In the genomic region with DNA sequence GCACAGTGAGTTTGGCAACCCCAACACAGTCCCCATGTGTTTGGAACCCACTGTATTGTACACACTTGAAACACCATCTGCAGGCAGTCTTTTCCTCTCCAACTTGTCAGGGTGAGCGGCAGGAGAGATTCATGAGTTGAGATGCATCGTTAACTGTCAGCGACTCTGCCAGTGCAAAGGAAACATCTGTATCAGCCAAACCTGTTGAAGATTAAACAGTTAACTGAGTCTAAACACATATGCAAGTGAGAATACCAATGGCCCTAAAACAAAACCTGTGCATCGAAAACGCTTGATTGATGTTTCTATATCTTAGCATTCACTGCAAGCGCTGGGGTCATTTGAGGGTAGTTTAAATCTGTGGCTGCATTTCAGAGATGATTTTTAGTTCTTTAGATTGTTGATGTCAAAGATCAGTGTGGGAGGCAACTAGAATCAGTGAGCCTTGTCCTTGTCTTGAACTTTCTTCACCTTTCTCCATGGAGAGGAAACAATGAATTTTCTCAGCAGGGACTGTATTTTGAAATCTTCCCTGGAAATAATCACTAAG, we compare ENCODE assay signal across 14 cellular contexts. TPM values are rescaled to one million over a fixed set of nuclear protein-coding genes. Genes with fewer than 3 reads are reported as not detected.
DNase-seq lines count a peak whose midpoint lies in the region; ATAC-seq, FAIRE-seq and TF ChIP-seq lines count a peak whose summit lies in the region.
"Had no signal": no experiment of that assay in that cellular context is flagged by ENCODE, and none has a peak within 500 bp of the region (broad histone marks: within the 10 kb centered on the region; RNA-seq: fewer than 3 reads in every experiment).

No MANE protein-coding gene starts in this region.

- peak; percentile 13 for DNase-seq in G401 (ENCODE audit: low spot score)
- DNase-seq in GM12878 (ENCODE audit: low read depth, low spot score): peak; percentile 2
- DNase-seq in effector memory CD8-positive, alpha-beta T cell: no peak
- DNase-seq in NCI-H2029 treated with DMSO at 0.1 percent for 48 hours (lab: John Stamatoyannopoulos, UW): no peak
- no peak for DNase-seq in tibial nerve (ENCODE audit: low spot score in 2 of 2)
- no peak for DNase-seq in activated CD4-positive, alpha-beta T cell treated with anti-CD3 and anti-CD28 coated beads, Interleukin-2, amount 50 U/mL, for 1 hour
- DNase-seq: activated effector memory CD4-positive, alpha-beta T cell treated with anti-CD3 and anti-CD28 coated beads, Interleukin-2, amount 50 U/mL, for 16 hours; CD4-positive, CD25-positive, alpha-beta regulatory T cell; cortex of kidney; PC-3 had no signal

- intact Hi-C loops in GM12878 (cut with micrococcal nuclease; ENCODE audit: unreplicated experiment): no loop called here

- H3K27me3 ChIP-seq in GM12878 (replicated peaks in 1 of 2; ENCODE audit: control insufficient read depth in 2 of 2, insufficient read depth in 2 of 2, low read length in 1 of 2): no peaks in the 10 kb centered on the region; a peak in 1 of 4 replicates
- H3K27me3 ChIP-seq in tibial nerve: no peaks in the 10 kb centered on the region

- H3K4me3 ChIP-seq in GM12878: no peak overlapping the region
- no peak overlapping the region for H3K4me3 ChIP-seq in tibial nerve

- ATAC-seq in GM21390 (IDR thresholded peaks at IDR 0.05; ENCODE audit: unreplicated experiment) (peak; percentile 64), HG03342 (IDR thresholded peaks at IDR 0.05; ENCODE audit: unreplicated experiment) (peak; percentile 81), GM12878 (peak; percentile 50)
- ATAC-seq in effector memory CD8-positive, alpha-beta T cell (replicated peaks): no peak
- ATAC-seq: PC-3 had no signal

- 42% methylated on average over 6 of the region's 6 CpGs for WGBS in GM12878 (ENCODE audit: insufficient coverage, insufficient replicate concordance, low lambda C conversion rate, missing lambda C conversion rate)
- WGBS in tibial nerve, 2 donors: 31 to 56% methylated on average over 6 of the region's 6 CpGs

- in situ Hi-C loops in G401 (cut with HindIII; ENCODE audit: low sequenced_read_pairs): no loop called here
- in situ Hi-C loops in GM12878 (cut with MboI): no loop called here

- no peaks in the 10 kb centered on the region for H3K36me3 Mint-ChIP-seq in effector memory CD8-positive, alpha-beta T cell (ENCODE audit: insufficient read depth)
- H3K36me3 Mint-ChIP-seq: CD4-positive, CD25-positive, alpha-beta regulatory T cell; memory B cell had no signal

- H3K27ac ChIP-seq in GM12878 (ENCODE audit: control insufficient read depth, insufficient read depth) (no peak overlapping the region), tibial nerve (no peak overlapping the region)

- RAD21 ChIA-PET in GM12878 (lab: Charles Lee; ENCODE audit: unreplicated experiment): no interaction called here

- no peaks in the 10 kb centered on the region for H3K4me1 ChIP-seq in GM12878 (ENCODE audit: control insufficient read depth, insufficient read depth, low read length)
- H3K4me1 ChIP-seq in tibial nerve: peaks cover 0 to 10% (median 0%) of the 10 kb centered on the region in 4 donors

- H3K27ac Mint-ChIP-seq in effector memory CD8-positive, alpha-beta T cell: no peak overlapping the region
- H3K27ac Mint-ChIP-seq: CD4-positive, CD25-positive, alpha-beta regulatory T cell; memory B cell had no signal

- H3K4me1 Mint-ChIP-seq in effector memory CD8-positive, alpha-beta T cell (ENCODE audit: low read depth in 2 of 2): no peaks in the 10 kb centered on the region

- SMC1A ChIA-PET in GM12878 (lab: Charles Lee; ENCODE audit: uncharacterized antibody, unreplicated experiment): no interaction called here

- no peak for TF ChIP-seq RAD21 in GM12878 (IDR thresholded peaks at IDR 0.05; ENCODE audit: insufficient read depth, low read depth, low read length)

- H3K4me2 ChIP-seq in GM12878 (ENCODE audit: control insufficient read depth, insufficient read depth): no peak overlapping the region; the same call in 1 of the 2 replicates

- H2AFZ ChIP-seq in GM12878 (ENCODE audit: control insufficient read depth, low read depth, low read length): no peak overlapping the region

- FAIRE-seq in GM12878 (lab: Jason Lieb, UNC): no peak
- FAIRE-seq: GM18507 had no signal

- peaks cover 13 to 40% of the 10 kb centered on the region in 2 donors for H3K27me3 Mint-ChIP-seq in effector memory CD8-positive, alpha-beta T cell

- H4K20me1 ChIP-seq in GM12878 (ENCODE audit: control insufficient read depth, insufficient read depth): no peaks in the 10 kb centered on the region

- no TSS peak for BruUV-seq in GM12878 (replicated peaks; lab: Mats Ljungman, UMichigan)

- H3K36me3 ChIP-seq in GM12878 (ENCODE audit: control insufficient read depth in 2 of 2, insufficient read depth in 2 of 2, low read length in 1 of 2) (no peaks in the 10 kb centered on the region), tibial nerve (no peaks in the 10 kb centered on the region)

- no peaks in the 10 kb centered on the region for H3K9me3 ChIP-seq in GM12878 (replicated peaks; ENCODE audit: control insufficient read depth, insufficient read depth, low read length)
- no peaks in the 10 kb centered on the region for H3K9me3 ChIP-seq in tibial nerve

- H3K4me3 Mint-ChIP-seq in effector memory CD8-positive, alpha-beta T cell: no peak overlapping the region
- H3K4me3 Mint-ChIP-seq: CD4-positive, CD25-positive, alpha-beta regulatory T cell; memory B cell had no signal

- CTCF ChIA-PET in GM12878 (lab: Yijun Ruan, JAX): no interaction called here

- TF ChIP-seq POLR2A in GM12878 (IDR thresholded peaks at IDR 0.05; ENCODE audit: low read depth, low read length): no peak
- TF ChIP-seq POLR2A in tibial nerve (IDR thresholded peaks at IDR 0.05): no peak

- TF ChIP-seq EP300 in GM12878 (IDR thresholded peaks at IDR 0.05; ENCODE audit: borderline replicate concordance in 1 of 2, control insufficient read depth in 1 of 2, low read depth in 2 of 2, low read length in 2 of 2): no peak
- TF ChIP-seq EP300 in tibial nerve (IDR thresholded peaks at IDR 0.05): no peak

- no peaks in the 10 kb centered on the region for H3K9me3 Mint-ChIP-seq in effector memory CD8-positive, alpha-beta T cell

- POLR2A ChIA-PET in GM12878 (lab: Charles Lee): no interaction called here

- TF ChIP-seq CTCF in GM12878 (IDR thresholded peaks at IDR 0.05 in 2 of 3, conservative IDR thresholded peaks at IDR 0.05 in 1 of 3; ENCODE audit: control insufficient read depth in 2 of 3, extremely low read depth in 1 of 3, insufficient read depth in 1 of 3, low read depth in 3 of 3, low read length in 3 of 3) (no peak), tibial nerve (IDR thresholded peaks at IDR 0.05) (no peak)

- H3K79me2 ChIP-seq in GM12878 (ENCODE audit: control insufficient read depth, insufficient read depth, low read length): no peaks in the 10 kb centered on the region

- H3K9ac ChIP-seq in GM12878 (ENCODE audit: control insufficient read depth, insufficient read depth, low read length): no peak overlapping the region

TF ChIP-seq in GM12878, 131 proteins besides CTCF, POLR2A, EP300 and RAD21 (continues in another document):
- TF ChIP-seq, protein P1, sequence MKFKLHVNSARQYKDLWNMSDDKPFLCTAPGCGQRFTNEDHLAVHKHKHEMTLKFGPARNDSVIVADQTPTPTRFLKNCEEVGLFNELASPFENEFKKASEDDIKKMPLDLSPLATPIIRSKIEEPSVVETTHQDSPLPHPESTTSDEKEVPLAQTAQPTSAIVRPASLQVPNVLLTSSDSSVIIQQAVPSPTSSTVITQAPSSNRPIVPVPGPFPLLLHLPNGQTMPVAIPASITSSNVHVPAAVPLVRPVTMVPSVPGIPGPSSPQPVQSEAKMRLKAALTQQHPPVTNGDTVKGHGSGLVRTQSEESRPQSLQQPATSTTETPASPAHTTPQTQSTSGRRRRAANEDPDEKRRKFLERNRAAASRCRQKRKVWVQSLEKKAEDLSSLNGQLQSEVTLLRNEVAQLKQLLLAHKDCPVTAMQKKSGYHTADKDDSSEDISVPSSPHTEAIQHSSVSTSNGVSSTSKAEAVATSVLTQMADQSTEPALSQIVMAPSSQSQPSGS (IDR thresholded peaks at IDR 0.05; ENCODE audit: low read length): no peak
- TF ChIP-seq NFIC (IDR thresholded peaks at IDR 0.05; ENCODE audit: low read depth, low read length): no peak
- TF ChIP-seq HDAC6 (IDR thresholded peaks at IDR 0.05; ENCODE audit: unreplicated experiment): no peak
- no peak for TF ChIP-seq HDGF (IDR thresholded peaks at IDR 0.05)

RNA-seq across cellular contexts. Expression of a gene that starts 41.3 kb away (rescaled TPM):
- total RNA-seq in G401 (2014; rRNA removed; shearing (Covaris generic)): 1.2 TPM in 1 of 2 replicates, not detected in the other
- 281 and 287 TPM in 2 replicates for total RNA-seq in GM12878 (2013; cell fraction: nucleolus; rRNA removed)
- total RNA-seq in GM12878 (2014; rRNA removed) (15.0 and 15.5 TPM in 2 replicates), GM12878 (2014; rRNA removed; fragmentation: Illumina TruSeq; extraction: Trizol) (15.9 and 18.0 TPM in 2 replicates), GM12878 (2021) (21.3 and 23.0 TPM in 2 replicates), tibial nerve (100 to 1,000 TPM; 132 to 224 (median 184) TPM)
- polyA plus RNA-seq in GM12878 (2011; ENCODE audit: low read depth): 24.4 TPM
- polyA plus RNA-seq in GM12878 (2011; rRNA removed) (72.5 and 103 TPM in 2 replicates), GM12878 (2014; fragmentation: Illumina TruSeq; extraction: Trizol) (15.8 and 22.1 TPM in 2 replicates), GM12878 (2014; fragmentation: Nextera tagmentation; extraction: Ambion mirVana) (1 to 10 TPM; 5.5 to 7.4 TPM), GM12878 (2014; rRNA removed) (12.6 and 14.4 TPM in 2 replicates), GM12878 (2016; fragmentation: Nextera tagmentation; extraction: Ambion mirVana) (10 to 100 TPM; 13.2 to 16.1 TPM)
- polyA plus RNA-seq in GM12878 (2011; cell fraction: cytosol; rRNA removed): 23.6 and 31.0 TPM in 2 replicates
- 80.9 and 98.5 TPM in 2 replicates for polyA plus RNA-seq in GM12878 (2011; cell fraction: nucleus; rRNA removed)
- 25.9 and 36.5 TPM in 2 replicates for polyA plus RNA-seq in GM12878 (2012)
- polyA minus RNA-seq in GM12878 (2011; rRNA and poly(A)+ RNA removed): 83.0 and 86.2 TPM in 2 replicates
- polyA minus RNA-seq in GM12878 (2011; cell fraction: cytosol; rRNA and poly(A)+ RNA removed): 16.5 and 23.9 TPM in 2 replicates
- polyA minus RNA-seq in GM12878 (2011; cell fraction: nucleus; rRNA and poly(A)+ RNA removed): 165 and 182 TPM in 2 replicates

Comparison
In these comparisons a context has a peak if more than half of its experiments do, and no peak if none do; other contexts are left out.
1. DNase-seq: peak in G401 (single experiment) and GM12878 (single experiment); none in effector memory CD8-positive, alpha-beta T cell (0 of 3), NCI-H2029 treated with DMSO at 0.1 percent for 48 hours (single experiment), tibial nerve (0 of 2) and activated CD4-positive, alpha-beta T cell treated with anti-CD3 and anti-CD28 coated beads, Interleukin-2, amount 50 U/mL, for 1 hour (single experiment).